35 cellular contexts compared by ENCODE assay signal in the genomic region with DNA sequence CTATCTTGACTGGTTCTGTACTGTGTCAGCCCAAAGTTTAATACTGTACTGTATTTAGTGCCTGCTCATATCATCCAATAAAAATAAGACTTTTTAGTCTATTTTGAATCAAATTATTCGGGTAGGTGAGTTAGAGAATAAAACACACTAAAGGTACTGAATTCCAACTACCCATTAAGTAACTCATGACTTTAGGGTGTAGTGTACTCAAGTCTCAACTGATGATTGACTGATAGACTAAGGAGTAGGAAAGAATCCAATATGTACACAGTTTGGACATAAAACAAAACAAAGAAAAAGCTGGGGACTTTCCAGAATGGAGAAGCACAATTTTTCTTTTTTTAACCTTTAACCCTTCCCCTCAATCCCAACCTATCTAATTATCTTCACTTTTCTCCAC. TPM values are rescaled to one million over a fixed set of nuclear protein-coding genes. Genes with fewer than 3 reads are reported as not detected.
"Had no signal": no experiment of that assay in that cellular context is flagged by ENCODE, and none has a peak within 500 bp of the region (broad histone marks: within the 10 kb centered on the region; RNA-seq: fewer than 3 reads in every experiment).

No MANE protein-coding gene starts in this region.

- H3K4me3 ChIP-seq: ascending aorta, breast epithelium, cardiac muscle cell, colonic mucosa, esophagus squamous epithelium, gastroesophageal sphincter had no signal

- ATAC-seq: activated CD4-positive, CD25-positive, alpha-beta regulatory T cell treated with anti-CD3 and anti-CD28 coated beads, Interleukin-2, amount 50 U/mL, for 24 hours; activated CD8-positive, alpha-beta T cell treated with anti-CD3 and anti-CD28 coated beads for 36 hours; gastroesophageal sphincter; T-cell had no signal

- H3K36me3 Mint-ChIP-seq: activated naive CD8-positive, alpha-beta T cell treated with anti-CD3 and anti-CD28 coated beads, Interleukin-2, amount 10 ng/mL, durations not matched to agents 7 days and 5 days; brain; T-cell had no signal

- H3K4me1 ChIP-seq: colonic mucosa had no signal

- H3K9me3 Mint-ChIP-seq: activated B cell treated with CpG ODN at 0.5 μM for 24 hours; activated CD8-positive, alpha-beta T cell treated with anti-CD3 and anti-CD28 coated beads for 36 hours; activated naive CD4-positive, alpha-beta T cell treated with anti-CD3 and anti-CD28 coated beads for 36 hours; activated naive CD4-positive, alpha-beta T cell treated with anti-CD3 and anti-CD28 coated beads, Interleukin-2, amount 50 U/mL, for 24 hours; activated naive CD8-positive, alpha-beta T cell treated with anti-CD3 and anti-CD28 coated beads, Interleukin-2, amount 10 ng/mL, durations not matched to agents 7 days and 5 days; activated T-helper 1 cell treated with anti-CD3 and anti-CD28 coated beads, Interleukin-12 subunit alpha, Interleukin-12 subunit beta, Interleukin-2, Interleukin-4 antibody, amounts not matched to agents 30 ng/mL and 10 ng/mL and 1 ng/mL, durations not matched to agents 14 hours and 24 hours and 36 hours; T-cell; T-helper 1 cell treated with Interleukin-12 subunit alpha and Interleukin-12 subunit beta and Interleukin-4 antibody, amounts not matched to agents 30 μg/mL and 1 μg/mL, for 36 hours had no signal

- H3K9me3 ChIP-seq: ascending aorta, breast epithelium, colonic mucosa, esophagus squamous epithelium, gastroesophageal sphincter had no signal

- H3K27ac Mint-ChIP-seq: activated B cell treated with CpG ODN at 0.5 μM for 24 hours; activated CD8-positive, alpha-beta T cell treated with anti-CD3 and anti-CD28 coated beads for 36 hours; activated naive CD4-positive, alpha-beta T cell treated with anti-CD3 and anti-CD28 coated beads for 36 hours; activated naive CD4-positive, alpha-beta T cell treated with anti-CD3 and anti-CD28 coated beads, Interleukin-2, amount 50 U/mL, for 24 hours; activated naive CD8-positive, alpha-beta T cell treated with anti-CD3 and anti-CD28 coated beads, Interleukin-2, amount 10 ng/mL, durations not matched to agents 7 days and 5 days; activated T-helper 1 cell treated with anti-CD3 and anti-CD28 coated beads, Interleukin-12 subunit alpha, Interleukin-12 subunit beta, Interleukin-2, Interleukin-4 antibody, amounts not matched to agents 30 ng/mL and 10 ng/mL and 1 ng/mL, durations not matched to agents 14 hours and 24 hours and 36 hours; activated T-helper 2 cell treated with anti-CD3 and anti-CD28 coated beads, Interferon-gamma antibody, Interleukin-2, Interleukin-4, amounts not matched to agents 10 μg/mL and 5 μg/mL and 100 μg/mL, durations not matched to agents 14 hours and 24 hours and 36 hours; brain; T-cell; T-helper 1 cell treated with Interleukin-12 subunit alpha and Interleukin-12 subunit beta and Interleukin-4 antibody, amounts not matched to agents 30 μg/mL and 1 μg/mL, for 36 hours had no signal

- H3K36me3 ChIP-seq: ascending aorta, breast epithelium, cardiac muscle cell, colonic mucosa, WERI-Rb-1 had no signal

- H3K27me3 ChIP-seq: ascending aorta, breast epithelium, cardiac muscle cell, colonic mucosa, esophagus squamous epithelium, gastroesophageal sphincter had no signal

- FAIRE-seq: endometrium, endothelial cell of umbilical vein had no signal

- H3K4me3 Mint-ChIP-seq: activated B cell treated with CpG ODN at 0.5 μM for 24 hours; activated CD8-positive, alpha-beta T cell treated with anti-CD3 and anti-CD28 coated beads for 36 hours; activated naive CD4-positive, alpha-beta T cell treated with anti-CD3 and anti-CD28 coated beads for 36 hours; activated naive CD4-positive, alpha-beta T cell treated with anti-CD3 and anti-CD28 coated beads, Interleukin-2, amount 50 U/mL, for 24 hours; activated naive CD8-positive, alpha-beta T cell treated with anti-CD3 and anti-CD28 coated beads, Interleukin-2, amount 10 ng/mL, durations not matched to agents 7 days and 5 days; activated T-helper 1 cell treated with anti-CD3 and anti-CD28 coated beads, Interleukin-12 subunit alpha, Interleukin-12 subunit beta, Interleukin-2, Interleukin-4 antibody, amounts not matched to agents 30 ng/mL and 10 ng/mL and 1 ng/mL, durations not matched to agents 14 hours and 24 hours and 36 hours; brain; T-cell; T-helper 1 cell treated with Interleukin-12 subunit alpha and Interleukin-12 subunit beta and Interleukin-4 antibody, amounts not matched to agents 30 μg/mL and 1 μg/mL, for 36 hours had no signal

- H3K27me3 Mint-ChIP-seq: activated B cell treated with CpG ODN at 0.5 μM for 24 hours; activated CD8-positive, alpha-beta T cell treated with anti-CD3 and anti-CD28 coated beads for 36 hours; activated naive CD4-positive, alpha-beta T cell treated with anti-CD3 and anti-CD28 coated beads, Interleukin-2, amount 50 U/mL, for 24 hours; T-cell had no signal

- H3K27ac ChIP-seq: ascending aorta, cardiac muscle cell, colonic mucosa, epithelial cell of prostate, esophagus squamous epithelium, gastroesophageal sphincter, WERI-Rb-1 had no signal

- DNase-seq: activated B cell treated with CpG ODN at 0.5 μM for 24 hours; activated CD4-positive, alpha-beta T cell treated with anti-CD3 and anti-CD28 coated beads for 48 hours; activated CD4-positive, alpha-beta T cell treated with anti-CD3 and anti-CD28 coated beads, Interleukin-2, amount 50 U/mL, for 1 hour; activated CD4-positive, alpha-beta T cell treated with anti-CD3 and anti-CD28 coated beads, Interleukin-2, amount 50 U/mL, for 48 hours; activated CD8-positive, alpha-beta memory T cell treated with anti-CD3 and anti-CD28 coated beads for 24 hours; activated CD8-positive, alpha-beta T cell treated with anti-CD3 and anti-CD28 coated beads for 36 hours; activated effector memory CD4-positive, alpha-beta T cell treated with anti-CD3 and anti-CD28 coated beads, Interleukin-2, amount 50 U/mL, for 16 hours; activated naive CD4-positive, alpha-beta T cell treated with anti-CD3 and anti-CD28 coated beads for 36 hours; activated naive CD8-positive, alpha-beta T cell treated with anti-CD3 and anti-CD28 coated beads, Interleukin-2, amount 10 ng/mL, durations not matched to agents 7 days and 5 days; activated T-cell treated with anti-CD3 and anti-CD28 coated beads, Interleukin-2, amount 50 U/mL, for 1 hour; central memory CD4-positive, alpha-beta T cell; cerebellar nuclear complex; colonic mucosa; effector CD8-positive, alpha-beta T cell; esophagus squamous epithelium; foreskin melanocyte; SW 1271; T-cell; T-helper 9 cell; WERI-Rb-1 had no signal

RNA-seq across cellular contexts. Expression of gene RAMP2, which starts 20.3 kb away (rescaled TPM):
- total RNA-seq: activated B cell treated with CpG ODN at 0.5 μM for 24 hours; activated CD8-positive, alpha-beta T cell treated with anti-CD3 and anti-CD28 coated beads for 36 hours; activated naive CD4-positive, alpha-beta T cell treated with anti-CD3 and anti-CD28 coated beads for 36 hours; activated naive CD8-positive, alpha-beta T cell treated with anti-CD3 and anti-CD28 coated beads, Interleukin-2, amount 10 ng/mL, durations not matched to agents 7 days and 5 days; activated T-helper 1 cell treated with anti-CD3 and anti-CD28 coated beads, Interleukin-12 subunit alpha, Interleukin-12 subunit beta, Interleukin-2, Interleukin-4 antibody, amounts not matched to agents 30 ng/mL and 10 ng/mL and 1 ng/mL, durations not matched to agents 14 hours and 24 hours and 36 hours; activated T-helper 2 cell treated with anti-CD3 and anti-CD28 coated beads, Interferon-gamma antibody, Interleukin-2, Interleukin-4, amounts not matched to agents 10 μg/mL and 5 μg/mL and 100 μg/mL, durations not matched to agents 14 hours and 24 hours and 36 hours; fibroblast of villous mesenchyme; T-cell; T-helper 2 cell treated with Interferon-gamma antibody and Interleukin-4, amounts not matched to agents 100 ng/mL and 5 ng/mL, for 36 hours had no signal

RNA-seq across cellular contexts. Expression of gene WNK4, which starts 39.7 kb away (rescaled TPM):
- total RNA-seq: ascending aorta had no signal
